ENCODE assay signal across 26 cellular contexts in genomic region chr20:41467690-41468089, GRCh38.
"Had no signal": no experiment of that assay in that cellular context is flagged by ENCODE, and none has a peak within 500 bp of the region (broad histone marks: within the 10 kb centered on the region; RNA-seq: fewer than 3 reads in every experiment).

No MANE protein-coding gene starts in this region.

- H3K9me3 ChIP-seq: neutrophil, ovary, prostate gland had no signal

- H3K4me1 ChIP-seq: prostate gland, sigmoid colon had no signal

- H3K36me3 ChIP-seq: ovary, prostate gland had no signal

- H3K27me3 ChIP-seq: heart left ventricle, neutrophil, ovary, sigmoid colon had no signal

- FAIRE-seq: kidney, TTC549, urothelium cell line had no signal

- H3K4me3 ChIP-seq: heart left ventricle, ovary, prostate gland, sigmoid colon had no signal

- H3K27ac ChIP-seq: neutrophil, ovary, prostate gland, sigmoid colon, WERI-Rb-1 had no signal

- DNase-seq: activated CD4-positive, alpha-beta T cell treated with anti-CD3 and anti-CD28 coated beads for 48 hours; activated CD4-positive, alpha-beta T cell treated with anti-CD3 and anti-CD28 coated beads, Interleukin-2, amount 50 U/mL, for 48 hours; activated CD8-positive, alpha-beta memory T cell treated with anti-CD3 and anti-CD28 coated beads for 24 hours; activated effector memory CD4-positive, alpha-beta T cell treated with Interleukin-2 at 50 U/mL for 16 hours; activated naive CD4-positive, alpha-beta T cell treated with Interleukin-2 at 50 U/mL for 16 hours; anterior cingulate cortex; caudate nucleus; cortex of kidney; foreskin fibroblast; heart left ventricle; hypothalamus; immature natural killer cell; kidney; left colon; naive B cell; nephron progenitor cell; ovary; retina; sigmoid colon; stimulated activated CD4-positive, alpha-beta T cell treated with anti-CD3 and anti-CD28 coated beads, Interleukin-15, amount 100 ng/mL, for 24 hours; stimulated activated naive CD4-positive, alpha-beta T cell treated with Interleukin-2 at 50 U/mL for 16 hours; WERI-Rb-1 had no signal
